Comparison of ENCODE assay signal across 2 cellular contexts in the genomic region with DNA sequence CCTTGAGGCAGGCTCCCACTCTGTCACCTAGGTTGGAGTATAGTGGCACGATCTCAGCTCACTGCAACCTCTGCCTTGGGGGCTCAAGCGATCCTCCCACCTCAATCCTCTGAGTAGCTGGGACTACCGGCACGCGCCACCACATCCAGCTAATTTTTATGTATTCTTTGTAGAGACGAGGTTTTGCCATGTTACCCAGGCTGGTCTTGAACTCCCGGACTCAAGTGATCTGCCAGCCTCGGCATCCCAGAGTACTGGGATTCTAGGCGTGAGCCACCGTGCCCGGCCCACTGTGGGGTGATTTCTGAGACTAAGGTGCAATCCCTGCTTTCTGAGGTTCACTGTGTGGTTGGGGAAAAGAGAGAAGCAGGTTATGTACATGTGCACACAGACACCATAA.
TF ChIP-seq lines count a peak whose summit lies in the region.

No MANE protein-coding gene starts in this region.

TF ChIP-seq in H1, 55 proteins besides CTCF, POLR2A, EP300 and RAD21:
- TF ChIP-seq PHF8 (conservative IDR thresholded peaks at IDR 0.05; ENCODE audit: low read depth, low read length): no peak
- no peak for TF ChIP-seq CHD2 (IDR thresholded peaks at IDR 0.05; ENCODE audit: low read length)
- TF ChIP-seq TBP (IDR thresholded peaks at IDR 0.05; ENCODE audit: low read depth, low read length): no peak
- TF ChIP-seq, protein P1, sequence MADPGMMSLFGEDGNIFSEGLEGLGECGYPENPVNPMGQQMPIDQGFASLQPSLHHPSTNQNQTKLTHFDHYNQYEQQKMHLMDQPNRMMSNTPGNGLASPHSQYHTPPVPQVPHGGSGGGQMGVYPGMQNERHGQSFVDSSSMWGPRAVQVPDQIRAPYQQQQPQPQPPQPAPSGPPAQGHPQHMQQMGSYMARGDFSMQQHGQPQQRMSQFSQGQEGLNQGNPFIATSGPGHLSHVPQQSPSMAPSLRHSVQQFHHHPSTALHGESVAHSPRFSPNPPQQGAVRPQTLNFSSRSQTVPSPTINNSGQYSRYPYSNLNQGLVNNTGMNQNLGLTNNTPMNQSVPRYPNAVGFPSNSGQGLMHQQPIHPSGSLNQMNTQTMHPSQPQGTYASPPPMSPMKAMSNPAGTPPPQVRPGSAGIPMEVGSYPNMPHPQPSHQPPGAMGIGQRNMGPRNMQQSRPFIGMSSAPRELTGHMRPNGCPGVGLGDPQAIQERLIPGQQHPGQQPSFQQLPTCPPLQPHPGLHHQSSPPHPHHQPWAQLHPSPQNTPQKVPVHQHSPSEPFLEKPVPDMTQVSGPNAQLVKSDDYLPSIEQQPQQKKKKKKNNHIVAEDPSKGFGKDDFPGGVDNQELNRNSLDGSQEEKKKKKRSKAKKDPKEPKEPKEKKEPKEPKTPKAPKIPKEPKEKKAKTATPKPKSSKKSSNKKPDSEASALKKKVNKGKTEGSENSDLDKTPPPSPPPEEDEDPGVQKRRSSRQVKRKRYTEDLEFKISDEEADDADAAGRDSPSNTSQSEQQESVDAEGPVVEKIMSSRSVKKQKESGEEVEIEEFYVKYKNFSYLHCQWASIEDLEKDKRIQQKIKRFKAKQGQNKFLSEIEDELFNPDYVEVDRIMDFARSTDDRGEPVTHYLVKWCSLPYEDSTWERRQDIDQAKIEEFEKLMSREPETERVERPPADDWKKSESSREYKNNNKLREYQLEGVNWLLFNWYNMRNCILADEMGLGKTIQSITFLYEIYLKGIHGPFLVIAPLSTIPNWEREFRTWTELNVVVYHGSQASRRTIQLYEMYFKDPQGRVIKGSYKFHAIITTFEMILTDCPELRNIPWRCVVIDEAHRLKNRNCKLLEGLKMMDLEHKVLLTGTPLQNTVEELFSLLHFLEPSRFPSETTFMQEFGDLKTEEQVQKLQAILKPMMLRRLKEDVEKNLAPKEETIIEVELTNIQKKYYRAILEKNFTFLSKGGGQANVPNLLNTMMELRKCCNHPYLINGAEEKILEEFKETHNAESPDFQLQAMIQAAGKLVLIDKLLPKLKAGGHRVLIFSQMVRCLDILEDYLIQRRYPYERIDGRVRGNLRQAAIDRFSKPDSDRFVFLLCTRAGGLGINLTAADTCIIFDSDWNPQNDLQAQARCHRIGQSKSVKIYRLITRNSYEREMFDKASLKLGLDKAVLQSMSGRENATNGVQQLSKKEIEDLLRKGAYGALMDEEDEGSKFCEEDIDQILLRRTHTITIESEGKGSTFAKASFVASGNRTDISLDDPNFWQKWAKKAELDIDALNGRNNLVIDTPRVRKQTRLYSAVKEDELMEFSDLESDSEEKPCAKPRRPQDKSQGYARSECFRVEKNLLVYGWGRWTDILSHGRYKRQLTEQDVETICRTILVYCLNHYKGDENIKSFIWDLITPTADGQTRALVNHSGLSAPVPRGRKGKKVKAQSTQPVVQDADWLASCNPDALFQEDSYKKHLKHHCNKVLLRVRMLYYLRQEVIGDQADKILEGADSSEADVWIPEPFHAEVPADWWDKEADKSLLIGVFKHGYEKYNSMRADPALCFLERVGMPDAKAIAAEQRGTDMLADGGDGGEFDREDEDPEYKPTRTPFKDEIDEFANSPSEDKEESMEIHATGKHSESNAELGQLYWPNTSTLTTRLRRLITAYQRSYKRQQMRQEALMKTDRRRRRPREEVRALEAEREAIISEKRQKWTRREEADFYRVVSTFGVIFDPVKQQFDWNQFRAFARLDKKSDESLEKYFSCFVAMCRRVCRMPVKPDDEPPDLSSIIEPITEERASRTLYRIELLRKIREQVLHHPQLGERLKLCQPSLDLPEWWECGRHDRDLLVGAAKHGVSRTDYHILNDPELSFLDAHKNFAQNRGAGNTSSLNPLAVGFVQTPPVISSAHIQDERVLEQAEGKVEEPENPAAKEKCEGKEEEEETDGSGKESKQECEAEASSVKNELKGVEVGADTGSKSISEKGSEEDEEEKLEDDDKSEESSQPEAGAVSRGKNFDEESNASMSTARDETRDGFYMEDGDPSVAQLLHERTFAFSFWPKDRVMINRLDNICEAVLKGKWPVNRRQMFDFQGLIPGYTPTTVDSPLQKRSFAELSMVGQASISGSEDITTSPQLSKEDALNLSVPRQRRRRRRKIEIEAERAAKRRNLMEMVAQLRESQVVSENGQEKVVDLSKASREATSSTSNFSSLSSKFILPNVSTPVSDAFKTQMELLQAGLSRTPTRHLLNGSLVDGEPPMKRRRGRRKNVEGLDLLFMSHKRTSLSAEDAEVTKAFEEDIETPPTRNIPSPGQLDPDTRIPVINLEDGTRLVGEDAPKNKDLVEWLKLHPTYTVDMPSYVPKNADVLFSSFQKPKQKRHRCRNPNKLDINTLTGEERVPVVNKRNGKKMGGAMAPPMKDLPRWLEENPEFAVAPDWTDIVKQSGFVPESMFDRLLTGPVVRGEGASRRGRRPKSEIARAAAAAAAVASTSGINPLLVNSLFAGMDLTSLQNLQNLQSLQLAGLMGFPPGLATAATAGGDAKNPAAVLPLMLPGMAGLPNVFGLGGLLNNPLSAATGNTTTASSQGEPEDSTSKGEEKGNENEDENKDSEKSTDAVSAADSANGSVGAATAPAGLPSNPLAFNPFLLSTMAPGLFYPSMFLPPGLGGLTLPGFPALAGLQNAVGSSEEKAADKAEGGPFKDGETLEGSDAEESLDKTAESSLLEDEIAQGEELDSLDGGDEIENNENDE (IDR thresholded peaks at IDR 0.05; ENCODE audit: insufficient replicate concordance, low read length): no peak
- no peak for TF ChIP-seq CEBPB (IDR thresholded peaks at IDR 0.05; ENCODE audit: low read depth, low read length)
- TF ChIP-seq SAP30 (IDR thresholded peaks at IDR 0.05; ENCODE audit: insufficient read depth, insufficient replicate concordance, low read length): no peak
- TF ChIP-seq NANOG (IDR thresholded peaks at IDR 0.05; ENCODE audit: insufficient read depth, low read depth, low read length, poor library complexity, severe bottlenecking): no peak
- TF ChIP-seq SUZ12 (IDR thresholded peaks at IDR 0.05; ENCODE audit: low read length): no peak
- TF ChIP-seq, protein P2, sequence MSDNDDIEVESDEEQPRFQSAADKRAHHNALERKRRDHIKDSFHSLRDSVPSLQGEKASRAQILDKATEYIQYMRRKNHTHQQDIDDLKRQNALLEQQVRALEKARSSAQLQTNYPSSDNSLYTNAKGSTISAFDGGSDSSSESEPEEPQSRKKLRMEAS (IDR thresholded peaks at IDR 0.05): no peak
- TF ChIP-seq BACH1 (IDR thresholded peaks at IDR 0.05; ENCODE audit: low read length): no peak
- TF ChIP-seq SRF (IDR thresholded peaks at IDR 0.05; ENCODE audit: low read depth, low read length): no peak
- TF ChIP-seq SIN3A (conservative IDR thresholded peaks at IDR 0.05 in 1 of 2, IDR thresholded peaks at IDR 0.05 in 1 of 2; ENCODE audit: low read depth in 1 of 2, low read length in 2 of 2): no peak
- TF ChIP-seq CREB1 (IDR thresholded peaks at IDR 0.05): no peak

TF ChIP-seq in HepG2, 621 proteins besides CTCF, POLR2A, EP300 and RAD21:
- 0 out of 2 replicates have a peak, but pooled peaks have one; percentile 19 for TF ChIP-seq HOXD1 (CRISPR knock-in tag; IDR thresholded peaks at IDR 0.05)
- no peak for TF ChIP-seq ZNF414 (CRISPR knock-in tag; IDR thresholded peaks at IDR 0.05)
